In the genomic region with DNA sequence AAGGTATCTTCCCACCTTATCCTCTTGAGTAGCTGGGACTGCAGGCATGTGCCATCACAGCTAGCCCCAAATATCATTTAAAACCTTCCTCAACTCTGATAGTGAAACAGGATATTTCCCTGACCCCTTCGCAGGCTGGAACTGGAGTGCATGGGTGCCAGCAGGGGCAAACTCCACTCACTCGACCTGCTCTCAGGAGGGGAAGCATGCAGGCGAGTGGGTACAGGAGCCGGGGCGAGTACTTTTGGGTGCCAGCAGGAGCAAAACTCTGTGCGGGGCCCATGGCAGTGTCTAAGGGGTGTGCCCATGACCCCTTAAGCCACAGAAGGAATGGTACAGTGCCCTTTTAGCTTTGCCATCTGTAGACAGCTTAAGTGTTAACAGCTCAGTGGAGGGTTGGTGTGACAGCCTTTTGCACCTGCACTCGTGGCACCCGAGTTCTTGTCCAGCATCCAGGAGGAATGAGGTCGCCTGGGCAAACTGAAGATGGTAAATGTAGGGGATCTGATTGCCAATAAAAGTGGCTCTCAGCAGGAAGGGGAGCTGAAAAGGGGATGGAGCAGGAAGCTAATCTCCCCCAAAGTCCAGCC, we compare ENCODE assay signal across 17 cellular contexts.
DNase-seq lines count a peak whose midpoint lies in the region; ATAC-seq, FAIRE-seq and TF ChIP-seq lines count a peak whose summit lies in the region.
"Had no signal": no experiment of that assay in that cellular context is flagged by ENCODE, and none has a peak within 500 bp of the region (broad histone marks: within the 10 kb centered on the region; RNA-seq: fewer than 3 reads in every experiment).

No MANE protein-coding gene starts in this region.

- 46% methylated on average over 9 of the region's 9 CpGs for WGBS in liver
- WGBS in HepG2 (ENCODE audit: low lambda C conversion rate), result 98% methylated on average over 9 of the region's 9 CpGs
- 88% methylated on average over 9 of the region's 9 CpGs for WGBS in prostate gland

- H3K27ac ChIP-seq in liver (ENCODE audit: low read depth in 1 of 2, low read length in 2 of 2) (peak overlapping the region; percentile 44 to 57), HepG2 (ENCODE audit: extremely low read length, insufficient read depth, low read length) (no peak overlapping the region), prostate gland (peak overlapping the region; percentile 57 to 82)
- H3K27ac ChIP-seq: BLaER1 treated with 17β-estradiol and CSF1 and Interleukin-3, amounts not matched to agents 10 nM and 100 nM; GM23248; HL-60 had no signal

- no peak overlapping the region for H2AFZ ChIP-seq in HepG2 (ENCODE audit: low read length)
- H2AFZ ChIP-seq: GM23248 had no signal

- no peak for DNase-seq in HepG2 (ENCODE audit: low spot score)
- DNase-seq in left lobe of liver (ENCODE audit: low spot score), result peak; percentile 63
- no peak for DNase-seq in prostate gland (ENCODE audit: low spot score)
- DNase-seq in activated naive CD4-positive, alpha-beta T cell treated with anti-CD3 and anti-CD28 coated beads, Interleukin-2, amount 50 U/mL, for 72 hours (ENCODE audit: low spot score in 2 of 2), result no peak
- DNase-seq in Kasumi-1 (lab: John Stamatoyannopoulos, UW), result no peak
- no peak for DNase-seq in AG08396 (ENCODE audit: low spot score)
- DNase-seq: 8988T; CD4-positive, alpha-beta memory T cell; DMS79; GM23248 had no signal

- no peak for TF ChIP-seq EP300 in HepG2 (IDR thresholded peaks at IDR 0.05; ENCODE audit: low read depth in 2 of 2, low read length in 2 of 2)
- TF ChIP-seq EP300 in HepG2 (CRISPR knock-in tag; IDR thresholded peaks at IDR 0.05; ENCODE audit: borderline replicate concordance), result no peak

- H3K27me3 ChIP-seq in liver (ENCODE audit: control insufficient read depth in 4 of 4, insufficient read depth in 4 of 4, low read length in 3 of 4) (no peaks in the 10 kb centered on the region), HepG2 (ENCODE audit: control insufficient read depth in 1 of 2, insufficient read depth in 2 of 2, low read length in 2 of 2) (no peaks in the 10 kb centered on the region), prostate gland (replicated peaks; ENCODE audit: insufficient read depth) (no peaks in the 10 kb centered on the region)
- H3K27me3 ChIP-seq: BLaER1 treated with 17β-estradiol and CSF1 and Interleukin-3, amounts not matched to agents 10 nM and 100 nM had no signal

- H3K4me3 ChIP-seq in liver (ENCODE audit: low read depth in 1 of 3, low read length in 3 of 3) (peak overlapping the region in 2 of 3 donors; percentile 1 to 11), HepG2 (replicated peaks in 1 of 3; ENCODE audit: insufficient read depth in 1 of 3, low read depth in 2 of 3, low read length in 3 of 3) (no peak overlapping the region), prostate gland (no peak overlapping the region)
- H3K4me3 ChIP-seq: BLaER1 treated with 17β-estradiol and CSF1 and Interleukin-3, amounts not matched to agents 10 nM and 100 nM; GM12878; GM23248 had no signal

- H3K9ac ChIP-seq in liver (ENCODE audit: low read depth in 1 of 2, low read length in 2 of 2), result no peak overlapping the region
- no peak overlapping the region for H3K9ac ChIP-seq in HepG2 (ENCODE audit: insufficient read depth, low read depth, low read length)
- H3K9ac ChIP-seq: BLaER1 treated with 17β-estradiol and CSF1 and Interleukin-3, amounts not matched to agents 10 nM and 100 nM; GM23248 had no signal

- no peak overlapping the region for H3K4me2 ChIP-seq in HepG2 (ENCODE audit: low read depth, low read length)
- H3K4me2 ChIP-seq: BLaER1 treated with 17β-estradiol and CSF1 and Interleukin-3, amounts not matched to agents 10 nM and 100 nM had no signal

- FAIRE-seq in HepG2 (lab: Jason Lieb, UNC), result no peak
- FAIRE-seq: GM12878, GM18507, H54 had no signal

- no peak for TF ChIP-seq CTCF in liver (IDR thresholded peaks at IDR 0.05; ENCODE audit: low read depth, low read length, missing input control)
- TF ChIP-seq CTCF in HepG2 (CRISPR knock-in tag; IDR thresholded peaks at IDR 0.05), result no peak
- TF ChIP-seq CTCF in prostate gland (IDR thresholded peaks at IDR 0.05), result no peak

- no peak overlapping the region for H3K27ac Mint-ChIP-seq in activated naive CD4-positive, alpha-beta T cell treated with anti-CD3 and anti-CD28 coated beads, Interleukin-2, amount 50 U/mL, for 72 hours

- H4K20me1 ChIP-seq in HepG2 (ENCODE audit: insufficient read depth, low read length), result no peaks in the 10 kb centered on the region

- H3K9me3 Mint-ChIP-seq in activated naive CD4-positive, alpha-beta T cell treated with anti-CD3 and anti-CD28 coated beads, Interleukin-2, amount 50 U/mL, for 72 hours, result no peaks in the 10 kb centered on the region
- H3K9me3 Mint-ChIP-seq: CD4-positive, alpha-beta memory T cell had no signal

- no peak for TF ChIP-seq POLR2A in HepG2 (IDR thresholded peaks at IDR 0.05; ENCODE audit: insufficient read depth in 1 of 2, low read depth in 2 of 2, low read length in 2 of 2)
- no peak for TF ChIP-seq POLR2A in prostate gland (IDR thresholded peaks at IDR 0.05)

- peaks cover 0 to 12% (median 3%) of the 10 kb centered on the region in 4 donors for H3K4me1 ChIP-seq in liver (ENCODE audit: control insufficient read depth in 4 of 4, insufficient read depth in 4 of 4, low read length in 3 of 4)
- peaks cover 29% of the 10 kb centered on the region for H3K4me1 ChIP-seq in HepG2 (ENCODE audit: insufficient read depth, low read length)
- H3K4me1 ChIP-seq in prostate gland (replicated peaks), result peaks cover 6% of the 10 kb centered on the region

- in situ Hi-C loops in HepG2 (cut with HindIII; ENCODE audit: extremely low pct_ligation_motif_present, low pct_unique_long_range_greater_than_20kb), result no loop called here

- TF ChIP-seq RAD21 in liver (IDR thresholded peaks at IDR 0.05), result peak in 1 of 2 donors; percentile 28
- no peak for TF ChIP-seq RAD21 in HepG2 (CRISPR knock-in tag; IDR thresholded peaks at IDR 0.05)

- H3K36me3 ChIP-seq in liver (ENCODE audit: control insufficient read depth in 4 of 4, insufficient read depth in 3 of 4, low read depth in 1 of 4, low read length in 3 of 4), result no peaks in the 10 kb centered on the region
- peaks cover 5 to 15% of the 10 kb centered on the region in 2 experiments; a peak in 4 of 5 replicates for H3K36me3 ChIP-seq in HepG2 (replicated peaks in 1 of 2; ENCODE audit: control insufficient read depth in 1 of 2, insufficient read depth in 2 of 2, low read length in 2 of 2)
- H3K36me3 ChIP-seq in prostate gland, result no peaks in the 10 kb centered on the region

- no peaks in the 10 kb centered on the region for H3K36me3 Mint-ChIP-seq in activated naive CD4-positive, alpha-beta T cell treated with anti-CD3 and anti-CD28 coated beads, Interleukin-2, amount 50 U/mL, for 72 hours

- H3K9me3 ChIP-seq in liver (ENCODE audit: control insufficient read depth in 4 of 4, low read length in 3 of 4) (no peaks in the 10 kb centered on the region), HepG2 (ENCODE audit: low read length) (no peaks in the 10 kb centered on the region), prostate gland (no peaks in the 10 kb centered on the region)

- intact Hi-C loops in HepG2 (cut with micrococcal nuclease; ENCODE audit: unreplicated experiment), result no loop called here
- intact Hi-C loops in prostate gland (cut with DNase I), result no loop called here

- POLR2A ChIA-PET in HepG2 (lab: Yijun Ruan, JAX), result no interaction called here

- H3K79me2 ChIP-seq in HepG2 (ENCODE audit: insufficient read depth, low read length), result peaks cover 3% of the 10 kb centered on the region

- ATAC-seq in HepG2, result no peak
- ATAC-seq in left lobe of liver, result peak; percentile 97
- no peak for ATAC-seq in activated naive CD4-positive, alpha-beta T cell treated with anti-CD3 and anti-CD28 coated beads, Interleukin-2, amount 50 U/mL, for 72 hours
- ATAC-seq: GM12878, HCT116 had no signal

- CTCF ChIA-PET in HepG2 (lab: Yijun Ruan, JAX; ENCODE audit: low intra/inter-chr PET ratio, low total read pairs), result no interaction called here

- no TSS peak for BruUV-seq in HepG2 (replicated peaks; lab: Mats Ljungman, UMichigan)

TF ChIP-seq in liver, 16 proteins besides CTCF, POLR2A, EP300 and RAD21 (continues in another document):
- TF ChIP-seq HNF4A (conservative IDR thresholded peaks at IDR 0.05), result peak; percentile 75 to 78
- peak; percentile 54 for TF ChIP-seq SP1 (IDR thresholded peaks at IDR 0.05)
- TF ChIP-seq, protein P1, sequence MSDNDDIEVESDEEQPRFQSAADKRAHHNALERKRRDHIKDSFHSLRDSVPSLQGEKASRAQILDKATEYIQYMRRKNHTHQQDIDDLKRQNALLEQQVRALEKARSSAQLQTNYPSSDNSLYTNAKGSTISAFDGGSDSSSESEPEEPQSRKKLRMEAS (IDR thresholded peaks at IDR 0.05), result no peak
- TF ChIP-seq RXRA (IDR thresholded peaks at IDR 0.05), result peak; percentile 30 to 69
- TF ChIP-seq FOXA1 (IDR thresholded peaks at IDR 0.05), result no peak
- TF ChIP-seq NR2F2 (IDR thresholded peaks at IDR 0.05), result no peak
- peak; percentile 37 for TF ChIP-seq HNF4G (IDR thresholded peaks at IDR 0.05)
- no peak for TF ChIP-seq FOXA2 (IDR thresholded peaks at IDR 0.05)

TF ChIP-seq in HepG2, 621 proteins besides CTCF, POLR2A, EP300 and RAD21 (continues in another document):
- TF ChIP-seq, protein P1 (IDR thresholded peaks at IDR 0.05), result no peak
- TF ChIP-seq JARID2 (CRISPR knock-in tag; IDR thresholded peaks at IDR 0.05; ENCODE audit: insufficient replicate concordance) (no peak), SMC3 (IDR thresholded peaks at IDR 0.05; ENCODE audit: low read length) (no peak), SIX4 (CRISPR knock-in tag; IDR thresholded peaks at IDR 0.05) (no peak)
- TF ChIP-seq, protein P2, sequence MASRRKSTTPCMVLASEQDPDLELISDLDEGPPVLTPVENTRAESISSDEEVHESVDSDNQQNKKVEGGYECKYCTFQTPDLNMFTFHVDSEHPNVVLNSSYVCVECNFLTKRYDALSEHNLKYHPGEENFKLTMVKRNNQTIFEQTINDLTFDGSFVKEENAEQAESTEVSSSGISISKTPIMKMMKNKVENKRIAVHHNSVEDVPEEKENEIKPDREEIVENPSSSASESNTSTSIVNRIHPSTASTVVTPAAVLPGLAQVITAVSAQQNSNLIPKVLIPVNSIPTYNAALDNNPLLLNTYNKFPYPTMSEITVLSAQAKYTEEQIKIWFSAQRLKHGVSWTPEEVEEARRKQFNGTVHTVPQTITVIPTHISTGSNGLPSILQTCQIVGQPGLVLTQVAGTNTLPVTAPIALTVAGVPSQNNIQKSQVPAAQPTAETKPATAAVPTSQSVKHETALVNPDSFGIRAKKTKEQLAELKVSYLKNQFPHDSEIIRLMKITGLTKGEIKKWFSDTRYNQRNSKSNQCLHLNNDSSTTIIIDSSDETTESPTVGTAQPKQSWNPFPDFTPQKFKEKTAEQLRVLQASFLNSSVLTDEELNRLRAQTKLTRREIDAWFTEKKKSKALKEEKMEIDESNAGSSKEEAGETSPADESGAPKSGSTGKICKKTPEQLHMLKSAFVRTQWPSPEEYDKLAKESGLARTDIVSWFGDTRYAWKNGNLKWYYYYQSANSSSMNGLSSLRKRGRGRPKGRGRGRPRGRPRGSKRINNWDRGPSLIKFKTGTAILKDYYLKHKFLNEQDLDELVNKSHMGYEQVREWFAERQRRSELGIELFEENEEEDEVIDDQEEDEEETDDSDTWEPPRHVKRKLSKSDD (CRISPR knock-in tag; IDR thresholded peaks at IDR 0.05; ENCODE audit: low read depth), result no peak

Comparison
In these comparisons a context has a peak if more than half of its experiments do, and no peak if none do; other contexts are left out.
1. H3K4me3 ChIP-seq: peak in liver (2 of 3); none in HepG2 (0 of 3) and prostate gland (0 of 2).